In the genomic region with DNA sequence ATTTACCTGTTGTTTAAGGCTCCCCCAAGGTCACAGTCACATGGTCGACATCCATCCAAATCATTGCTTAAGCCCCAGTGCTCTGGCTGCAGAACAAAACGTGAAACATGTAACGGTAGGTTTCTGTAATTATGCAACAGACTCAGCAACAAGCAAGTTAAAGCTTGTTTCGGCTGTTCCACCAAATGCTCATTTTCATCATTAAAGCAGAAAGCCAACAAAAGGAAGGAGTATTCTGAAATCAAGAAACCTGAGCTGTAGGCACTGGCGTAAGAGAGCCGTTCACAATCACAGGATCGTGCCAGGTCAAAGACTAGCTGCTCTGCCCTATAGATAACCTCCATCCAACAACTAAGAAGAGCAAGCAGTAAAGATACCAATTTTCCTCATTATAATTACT, we compare ENCODE assay signal across 21 cellular contexts. TPM values are rescaled to one million over a fixed set of nuclear protein-coding genes. Genes with fewer than 3 reads are reported as not detected.
DNase-seq lines count a peak whose midpoint lies in the region; ATAC-seq, FAIRE-seq and TF ChIP-seq lines count a peak whose summit lies in the region.
"Had no signal": no experiment of that assay in that cellular context is flagged by ENCODE, and none has a peak within 500 bp of the region (broad histone marks: within the 10 kb centered on the region; RNA-seq: fewer than 3 reads in every experiment).

No MANE protein-coding gene starts in this region.

- H3K36me3 ChIP-seq in keratinocyte (ENCODE audit: control insufficient read depth in 2 of 2, extremely low read depth in 1 of 2, insufficient read depth in 2 of 2, low read length in 2 of 2) (peaks cover 22 to 41% of the 10 kb centered on the region in 2 experiments), stomach smooth muscle (ENCODE audit: control insufficient read depth in 2 of 2, insufficient read depth in 2 of 2, low read length in 2 of 2) (peaks cover 49 to 53% of the 10 kb centered on the region in 2 donors)

- no peak for ATAC-seq in GM19328 (IDR thresholded peaks at IDR 0.05; ENCODE audit: unreplicated experiment)
- ATAC-seq: stimulated activated memory B cell treated with anti-CD40 and anti-IgM and Interleukin-4, amounts not matched to agents 10 μg/mL and 1 μg/mL and 100 μg/mL, for 72 hours had no signal

- H3K4me1 Mint-ChIP-seq in chondrocyte (ENCODE audit: low read depth): peaks cover 33% of the 10 kb centered on the region
- H3K4me1 Mint-ChIP-seq in immature natural killer cell: no peaks in the 10 kb centered on the region
- H3K4me1 Mint-ChIP-seq: activated CD4-positive, alpha-beta T cell treated with anti-CD3 and anti-CD28 coated beads, Interleukin-2, amount 10 ng/mL, durations not matched to agents 7 days and 5 days; stimulated activated memory B cell treated with anti-CD40 and anti-IgM and Interleukin-4, amounts not matched to agents 10 μg/mL and 1 μg/mL and 100 μg/mL, for 72 hours had no signal

- H3K9ac ChIP-seq in keratinocyte (ENCODE audit: control insufficient read depth, extremely low read depth, insufficient read depth, low read length) (no peak overlapping the region), stomach smooth muscle (ENCODE audit: low read length in 2 of 2) (no peak overlapping the region)

- H3K4me2 ChIP-seq in keratinocyte (ENCODE audit: control insufficient read depth, extremely low read depth, insufficient read depth, low read depth, low read length): peak overlapping the region; percentile 63
- H3K4me2 ChIP-seq: PC-9 had no signal

- CTCF ChIA-PET in RWPE1 (lab: Yijun Ruan, JAX): interaction anchor here (0.6 to 1.3 kb wide), 2 partner anchors 10 to 805 kb away, joined by 3 to 4 read pairs; no protein-coding TSS in a partner anchor

- peaks cover 5% of the 10 kb centered on the region for H3K79me2 ChIP-seq in keratinocyte (ENCODE audit: control insufficient read depth, insufficient read depth, low read length)

- no peaks in the 10 kb centered on the region for H3K9me1 ChIP-seq in keratinocyte (ENCODE audit: control insufficient read depth, extremely low read depth, insufficient read depth, low read length)

- DNase-seq in RWPE1 (ENCODE audit: low spot score) (peak; percentile 37), chondrocyte (ENCODE audit: low spot score) (no peak), keratinocyte (ENCODE audit: low read depth, low spot score) (peak; percentile 36), RCC 7860 (ENCODE audit: low spot score) (no peak), immature natural killer cell (no peak)
- no peak for DNase-seq in stimulated activated CD4-positive, alpha-beta T cell treated with anti-CD3 and anti-CD28 coated beads, Interleukin-12 subunit alpha, Interleukin-12 subunit beta, amount 100 ng/mL, for 4 hours
- DNase-seq: activated CD4-positive, alpha-beta T cell treated with anti-CD3 and anti-CD28 coated beads, Interleukin-2, amount 10 ng/mL, durations not matched to agents 7 days and 5 days; aorta; effector CD8-positive, alpha-beta T cell; EL; GOT3; NCI-H345; PC-9; stimulated activated CD4-positive, alpha-beta T cell treated with anti-CD3 and anti-CD28 coated beads, Interleukin-4, amount 100 ng/mL, for 1 hour had no signal

- H3K27me3 ChIP-seq in keratinocyte (ENCODE audit: control insufficient read depth, extremely low read depth, insufficient read depth, low read length) (no peaks in the 10 kb centered on the region), stomach smooth muscle (ENCODE audit: control insufficient read depth in 1 of 2, insufficient read depth in 2 of 2, low read length in 2 of 2) (no peaks in the 10 kb centered on the region)

- POLR2A ChIA-PET in RWPE1 (lab: Yijun Ruan, JAX; ENCODE audit: low non-redundant PET): no interaction called here

- no peaks in the 10 kb centered on the region for H4K20me1 ChIP-seq in keratinocyte (ENCODE audit: control insufficient read depth, extremely low read depth, insufficient read depth, low read length)

- H3K4me1 ChIP-seq in keratinocyte (ENCODE audit: control insufficient read depth, extremely low read depth, insufficient read depth, low read length) (peaks cover 31% of the 10 kb centered on the region), stomach smooth muscle (ENCODE audit: control insufficient read depth, insufficient read depth, low read length) (peaks cover 6% of the 10 kb centered on the region)

- H3K9me3 Mint-ChIP-seq in chondrocyte (ENCODE audit: low read depth): no peaks in the 10 kb centered on the region
- peaks cover 0 to 4% (median 0%) of the 10 kb centered on the region in 6 donors for H3K9me3 Mint-ChIP-seq in immature natural killer cell
- H3K9me3 Mint-ChIP-seq: activated CD4-positive, alpha-beta T cell treated with anti-CD3 and anti-CD28 coated beads, Interleukin-2, amount 10 ng/mL, durations not matched to agents 7 days and 5 days; stimulated activated memory B cell treated with anti-CD40 and anti-IgM and Interleukin-4, amounts not matched to agents 10 μg/mL and 1 μg/mL and 100 μg/mL, for 72 hours had no signal

- peak overlapping the region; percentile 42 for H3K27ac Mint-ChIP-seq in chondrocyte (ENCODE audit: unreplicated experiment)
- no peak overlapping the region for H3K27ac Mint-ChIP-seq in immature natural killer cell
- H3K27ac Mint-ChIP-seq: activated CD4-positive, alpha-beta T cell treated with anti-CD3 and anti-CD28 coated beads, Interleukin-2, amount 10 ng/mL, durations not matched to agents 7 days and 5 days; progenitor cell of endocrine pancreas; stimulated activated memory B cell treated with anti-CD40 and anti-IgM and Interleukin-4, amounts not matched to agents 10 μg/mL and 1 μg/mL and 100 μg/mL, for 72 hours had no signal

- peak overlapping the region in 1 of 3 experiments; percentile 6 for H3K4me3 ChIP-seq in keratinocyte (ENCODE audit: control insufficient read depth in 2 of 3, extremely low read depth in 1 of 3, insufficient read depth in 2 of 3, low read depth in 1 of 3, low read length in 3 of 3)
- no peak overlapping the region for H3K4me3 ChIP-seq in stomach smooth muscle (ENCODE audit: low read length in 2 of 2)
- H3K4me3 ChIP-seq: PC-9 had no signal

- H3K27ac ChIP-seq in RWPE1 (peak overlapping the region; percentile 94), keratinocyte (ENCODE audit: control insufficient read depth, insufficient read depth, low read length) (peak overlapping the region; percentile 71), stomach smooth muscle (ENCODE audit: low read length) (peak overlapping the region; percentile 12)
- H3K27ac ChIP-seq: C4-2B, HL-60, PC-9 had no signal

- no peaks in the 10 kb centered on the region for H3K9me3 ChIP-seq in keratinocyte (ENCODE audit: control insufficient read depth, low read depth, low read length)
- no peaks in the 10 kb centered on the region for H3K9me3 ChIP-seq in stomach smooth muscle (ENCODE audit: control insufficient read depth in 2 of 2, low read length in 2 of 2)

- no peak overlapping the region for H3K4me3 Mint-ChIP-seq in chondrocyte (ENCODE audit: unreplicated experiment)
- no peak overlapping the region for H3K4me3 Mint-ChIP-seq in immature natural killer cell
- H3K4me3 Mint-ChIP-seq: activated CD4-positive, alpha-beta T cell treated with anti-CD3 and anti-CD28 coated beads, Interleukin-2, amount 10 ng/mL, durations not matched to agents 7 days and 5 days; stimulated activated memory B cell treated with anti-CD40 and anti-IgM and Interleukin-4, amounts not matched to agents 10 μg/mL and 1 μg/mL and 100 μg/mL, for 72 hours had no signal

- H3K36me3 Mint-ChIP-seq in chondrocyte (ENCODE audit: low read depth): peaks cover 49% of the 10 kb centered on the region
- H3K36me3 Mint-ChIP-seq in immature natural killer cell: no peaks in the 10 kb centered on the region
- H3K36me3 Mint-ChIP-seq: stimulated activated memory B cell treated with anti-CD40 and anti-IgM and Interleukin-4, amounts not matched to agents 10 μg/mL and 1 μg/mL and 100 μg/mL, for 72 hours had no signal

- dilution Hi-C loops in keratinocyte (cut with MboI; ENCODE audit: extremely low pct_ligation_motif_present, low sequenced_read_pairs): no loop called here

- H2AFZ ChIP-seq in keratinocyte (ENCODE audit: control insufficient read depth, low read length): no peak overlapping the region
- H2AFZ ChIP-seq: PC-9 had no signal

- H3K27me3 Mint-ChIP-seq in chondrocyte (ENCODE audit: low read depth): no peaks in the 10 kb centered on the region
- peaks cover 0 to 2% (median 2%) of the 10 kb centered on the region in 3 donors for H3K27me3 Mint-ChIP-seq in immature natural killer cell (ENCODE audit: low read depth in 3 of 3)
- H3K27me3 Mint-ChIP-seq: activated CD4-positive, alpha-beta T cell treated with anti-CD3 and anti-CD28 coated beads, Interleukin-2, amount 10 ng/mL, durations not matched to agents 7 days and 5 days; progenitor cell of endocrine pancreas had no signal

- FAIRE-seq in keratinocyte (lab: Jason Lieb, UNC) (peak; percentile 73), RCC 7860 (lab: Jason Lieb, UNC) (no peak)

- TF ChIP-seq CTCF in RWPE1 (conservative IDR thresholded peaks at IDR 0.05; ENCODE audit: low read depth) (no peak), chondrocyte (IDR thresholded peaks at IDR 0.05) (no peak), keratinocyte (optimal IDR thresholded peaks at IDR 0.05 in 1 of 3, IDR thresholded peaks at IDR 0.05 in 1 of 3, conservative IDR thresholded peaks at IDR 0.05 in 1 of 3; ENCODE audit: extremely low read depth in 1 of 3, insufficient read depth in 2 of 3, low read length in 3 of 3) (no peak)

RNA-seq across cellular contexts. Expression of gene LAMB1, which starts 30.0 kb away (rescaled TPM):
- 405 to 481 TPM (median 466 TPM) in 3 replicates for total RNA-seq in chondrocyte
- polyA plus RNA-seq in keratinocyte (74.1 to 97.9 TPM (median 79.8 TPM) in 3 replicates), immature natural killer cell (under 1 TPM in 1 of 3 donors, not detected in 2; 0.77 TPM)
- 117 TPM for polyA plus RNA-seq in keratinocyte (2011; ENCODE audit: low read depth)
- polyA plus RNA-seq in keratinocyte (2011; cell fraction: cytosol; rRNA removed): 28.6 and 29.7 TPM in 2 replicates
- 287 and 320 TPM in 2 replicates for polyA plus RNA-seq in keratinocyte (2011; cell fraction: nucleus; rRNA removed)
- polyA plus RNA-seq in keratinocyte (2012; ENCODE audit: low replicate concordance): 26.0 and 98.2 TPM in 2 replicates
- 210 to 345 TPM (median 248 TPM) in 3 replicates for polyA minus RNA-seq in keratinocyte
- polyA minus RNA-seq in keratinocyte (2011; cell fraction: cytosol; rRNA and poly(A)+ RNA removed): 89.2 TPM
- polyA minus RNA-seq in keratinocyte (2011; cell fraction: nucleus; rRNA and poly(A)+ RNA removed): 248 and 360 TPM in 2 replicates
- total RNA-seq: activated CD4-positive, alpha-beta T cell treated with anti-CD3 and anti-CD28 coated beads, Interleukin-2, amount 10 ng/mL, durations not matched to agents 7 days and 5 days; T-helper 2 cell treated with Interferon-gamma antibody and Interleukin-4, amounts not matched to agents 100 ng/mL and 5 ng/mL, for 36 hours had no signal

Comparison
In these comparisons a context has a peak if more than half of its experiments do, and no peak if none do; other contexts are left out.
1. DNase-seq: peak in RWPE1 (single experiment) and keratinocyte (single experiment); none in chondrocyte (single experiment), RCC 7860 (single experiment), immature natural killer cell (0 of 3) and stimulated activated CD4-positive, alpha-beta T cell treated with anti-CD3 and anti-CD28 coated beads, Interleukin-12 subunit alpha, Interleukin-12 subunit beta, amount 100 ng/mL, for 4 hours (single experiment).
2. H3K27ac ChIP-seq: peak in every context shown above with its lines; median percentile 94 in RWPE1; 71 in keratinocyte; 12 in stomach smooth muscle.
3. RNA of gene LAMB1, which starts 30.0 kb away (polyA plus RNA-seq): 26.0 to 320 TPM in keratinocyte; 0.77 TPM in immature natural killer cell; every median in the first group is over 10 times any median in the second.